1 cellular context compared by ENCODE assay signal in genomic region chr1:235253219-235253640, GRCh38.
TF ChIP-seq lines count a peak whose summit lies in the region.

No MANE protein-coding gene starts in this region.

TF ChIP-seq in K562, 482 proteins besides CTCF, POLR2A, EP300 and RAD21 (continued from another document and continues in another):
- TF ChIP-seq, protein P1, sequence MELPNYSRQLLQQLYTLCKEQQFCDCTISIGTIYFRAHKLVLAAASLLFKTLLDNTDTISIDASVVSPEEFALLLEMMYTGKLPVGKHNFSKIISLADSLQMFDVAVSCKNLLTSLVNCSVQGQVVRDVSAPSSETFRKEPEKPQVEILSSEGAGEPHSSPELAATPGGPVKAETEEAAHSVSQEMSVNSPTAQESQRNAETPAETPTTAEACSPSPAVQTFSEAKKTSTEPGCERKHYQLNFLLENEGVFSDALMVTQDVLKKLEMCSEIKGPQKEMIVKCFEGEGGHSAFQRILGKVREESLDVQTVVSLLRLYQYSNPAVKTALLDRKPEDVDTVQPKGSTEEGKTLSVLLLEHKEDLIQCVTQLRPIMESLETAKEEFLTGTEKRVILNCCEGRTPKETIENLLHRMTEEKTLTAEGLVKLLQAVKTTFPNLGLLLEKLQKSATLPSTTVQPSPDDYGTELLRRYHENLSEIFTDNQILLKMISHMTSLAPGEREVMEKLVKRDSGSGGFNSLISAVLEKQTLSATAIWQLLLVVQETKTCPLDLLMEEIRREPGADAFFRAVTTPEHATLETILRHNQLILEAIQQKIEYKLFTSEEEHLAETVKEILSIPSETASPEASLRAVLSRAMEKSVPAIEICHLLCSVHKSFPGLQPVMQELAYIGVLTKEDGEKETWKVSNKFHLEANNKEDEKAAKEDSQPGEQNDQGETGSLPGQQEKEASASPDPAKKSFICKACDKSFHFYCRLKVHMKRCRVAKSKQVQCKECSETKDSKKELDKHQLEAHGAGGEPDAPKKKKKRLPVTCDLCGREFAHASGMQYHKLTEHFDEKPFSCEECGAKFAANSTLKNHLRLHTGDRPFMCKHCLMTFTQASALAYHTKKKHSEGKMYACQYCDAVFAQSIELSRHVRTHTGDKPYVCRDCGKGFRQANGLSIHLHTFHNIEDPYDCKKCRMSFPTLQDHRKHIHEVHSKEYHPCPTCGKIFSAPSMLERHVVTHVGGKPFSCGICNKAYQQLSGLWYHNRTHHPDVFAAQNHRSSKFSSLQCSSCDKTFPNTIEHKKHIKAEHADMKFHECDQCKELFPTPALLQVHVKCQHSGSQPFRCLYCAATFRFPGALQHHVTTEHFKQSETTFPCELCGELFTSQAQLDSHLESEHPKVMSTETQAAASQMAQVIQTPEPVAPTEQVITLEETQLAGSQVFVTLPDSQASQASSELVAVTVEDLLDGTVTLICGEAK (IDR thresholded peaks at IDR 0.05), result no peak
- TF ChIP-seq, protein P1 (CRISPR knock-in tag; IDR thresholded peaks at IDR 0.05), result no peak
- TF ChIP-seq RCOR1 (IDR thresholded peaks at IDR 0.05; ENCODE audit: borderline replicate concordance in 1 of 2, low read depth in 2 of 2, low read length in 2 of 2) (peak in 1 of 2 experiments; percentile 50; a peak in 1 of 4 replicates), SREBF1 (IDR thresholded peaks at IDR 0.05; ENCODE audit: borderline replicate concordance, low read depth, low read length) (no peak), NFIX (CRISPR knock-in tag; IDR thresholded peaks at IDR 0.05; ENCODE audit: low read depth) (no peak), ZNF778 (CRISPR knock-in tag; IDR thresholded peaks at IDR 0.05) (no peak), NCOA4 (IDR thresholded peaks at IDR 0.05; ENCODE audit: partially characterized antibody) (no peak), SFPQ (IDR thresholded peaks at IDR 0.05; ENCODE audit: low read depth, low read length) (no peak), CUX1 (CRISPR knock-in tag; IDR thresholded peaks at IDR 0.05) (no peak), KAT2B (IDR thresholded peaks at IDR 0.05; ENCODE audit: low read depth, low read length) (no peak), PHF21A (IDR thresholded peaks at IDR 0.05; ENCODE audit: borderline replicate concordance, low read depth) (no peak), NFRKB (IDR thresholded peaks at IDR 0.05; ENCODE audit: low read depth) (no peak), ZBTB8A (IDR thresholded peaks at IDR 0.05; ENCODE audit: partially characterized antibody) (no peak), THAP7 (CRISPR knock-in tag; IDR thresholded peaks at IDR 0.05) (no peak), PHF20 (IDR thresholded peaks at IDR 0.05; ENCODE audit: partially characterized antibody) (no peak), DPF2 (IDR thresholded peaks at IDR 0.05) (no peak), CC2D1A (IDR thresholded peaks at IDR 0.05) (peak; percentile 65; the same call in 1 of the 2 replicates), MAFF (IDR thresholded peaks at IDR 0.05; ENCODE audit: low read length) (peak; percentile 2; the same call in 1 of the 2 replicates), ZNF121 (CRISPR knock-in tag; conservative IDR thresholded peaks at IDR 0.05) (no peak), CBFA2T3 (IDR thresholded peaks at IDR 0.05) (no peak), CHD4 (IDR thresholded peaks at IDR 0.05; ENCODE audit: insufficient read depth, insufficient replicate concordance, low read depth, low read length, poor library complexity, severe bottlenecking) (no peak), ZNF830 (CRISPR knock-in tag; IDR thresholded peaks at IDR 0.05) (no peak), FOXJ2 (tag; IDR thresholded peaks at IDR 0.05) (no peak), NCOA2 (IDR thresholded peaks at IDR 0.05; ENCODE audit: partially characterized antibody in 2 of 2) (no peak), TAF7 (tag; IDR thresholded peaks at IDR 0.05) (no peak), ASH1L (IDR thresholded peaks at IDR 0.05; ENCODE audit: borderline replicate concordance, low read depth, partially characterized antibody) (no peak), ZNF124 (CRISPR knock-in tag; IDR thresholded peaks at IDR 0.05) (no peak), ZNF384 (IDR thresholded peaks at IDR 0.05; ENCODE audit: low read depth, low read length) (peak; percentile 19; the same call in 1 of the 2 replicates), ILK (tag; IDR thresholded peaks at IDR 0.05; ENCODE audit: borderline replicate concordance, low read depth) (no peak), SMARCB1 (IDR thresholded peaks at IDR 0.05; ENCODE audit: insufficient read length, low read depth) (no peak), MAZ (CRISPR knock-in tag; conservative IDR thresholded peaks at IDR 0.05 in 1 of 2, IDR thresholded peaks at IDR 0.05 in 1 of 2) (peak in 1 of 2 experiments; percentile 51; a peak in 2 of 4 replicates)
- TF ChIP-seq, protein P2, sequence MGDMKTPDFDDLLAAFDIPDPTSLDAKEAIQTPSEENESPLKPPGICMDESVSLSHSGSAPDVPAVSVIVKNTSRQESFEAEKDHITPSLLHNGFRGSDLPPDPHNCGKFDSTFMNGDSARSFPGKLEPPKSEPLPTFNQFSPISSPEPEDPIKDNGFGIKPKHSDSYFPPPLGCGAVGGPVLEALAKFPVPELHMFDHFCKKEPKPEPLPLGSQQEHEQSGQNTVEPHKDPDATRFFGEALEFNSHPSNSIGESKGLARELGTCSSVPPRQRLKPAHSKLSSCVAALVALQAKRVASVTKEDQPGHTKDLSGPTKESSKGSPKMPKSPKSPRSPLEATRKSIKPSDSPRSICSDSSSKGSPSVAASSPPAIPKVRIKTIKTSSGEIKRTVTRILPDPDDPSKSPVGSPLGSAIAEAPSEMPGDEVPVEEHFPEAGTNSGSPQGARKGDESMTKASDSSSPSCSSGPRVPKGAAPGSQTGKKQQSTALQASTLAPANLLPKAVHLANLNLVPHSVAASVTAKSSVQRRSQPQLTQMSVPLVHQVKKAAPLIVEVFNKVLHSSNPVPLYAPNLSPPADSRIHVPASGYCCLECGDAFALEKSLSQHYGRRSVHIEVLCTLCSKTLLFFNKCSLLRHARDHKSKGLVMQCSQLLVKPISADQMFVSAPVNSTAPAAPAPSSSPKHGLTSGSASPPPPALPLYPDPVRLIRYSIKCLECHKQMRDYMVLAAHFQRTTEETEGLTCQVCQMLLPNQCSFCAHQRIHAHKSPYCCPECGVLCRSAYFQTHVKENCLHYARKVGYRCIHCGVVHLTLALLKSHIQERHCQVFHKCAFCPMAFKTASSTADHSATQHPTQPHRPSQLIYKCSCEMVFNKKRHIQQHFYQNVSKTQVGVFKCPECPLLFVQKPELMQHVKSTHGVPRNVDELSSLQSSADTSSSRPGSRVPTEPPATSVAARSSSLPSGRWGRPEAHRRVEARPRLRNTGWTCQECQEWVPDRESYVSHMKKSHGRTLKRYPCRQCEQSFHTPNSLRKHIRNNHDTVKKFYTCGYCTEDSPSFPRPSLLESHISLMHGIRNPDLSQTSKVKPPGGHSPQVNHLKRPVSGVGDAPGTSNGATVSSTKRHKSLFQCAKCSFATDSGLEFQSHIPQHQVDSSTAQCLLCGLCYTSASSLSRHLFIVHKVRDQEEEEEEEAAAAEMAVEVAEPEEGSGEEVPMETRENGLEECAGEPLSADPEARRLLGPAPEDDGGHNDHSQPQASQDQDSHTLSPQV (IDR thresholded peaks at IDR 0.05), result 0 out of 2 replicates have a peak, but pooled peaks have one; percentile 9
- TF ChIP-seq, protein P3, sequence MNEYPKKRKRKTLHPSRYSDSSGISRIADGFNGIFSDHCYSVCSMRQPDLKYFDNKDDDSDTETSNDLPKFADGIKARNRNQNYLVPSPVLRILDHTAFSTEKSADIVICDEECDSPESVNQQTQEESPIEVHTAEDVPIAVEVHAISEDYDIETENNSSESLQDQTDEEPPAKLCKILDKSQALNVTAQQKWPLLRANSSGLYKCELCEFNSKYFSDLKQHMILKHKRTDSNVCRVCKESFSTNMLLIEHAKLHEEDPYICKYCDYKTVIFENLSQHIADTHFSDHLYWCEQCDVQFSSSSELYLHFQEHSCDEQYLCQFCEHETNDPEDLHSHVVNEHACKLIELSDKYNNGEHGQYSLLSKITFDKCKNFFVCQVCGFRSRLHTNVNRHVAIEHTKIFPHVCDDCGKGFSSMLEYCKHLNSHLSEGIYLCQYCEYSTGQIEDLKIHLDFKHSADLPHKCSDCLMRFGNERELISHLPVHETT (CRISPR knock-in tag; conservative IDR thresholded peaks at IDR 0.05 in 1 of 2, IDR thresholded peaks at IDR 0.05 in 1 of 2), result no peak
- TF ChIP-seq, protein P4, sequence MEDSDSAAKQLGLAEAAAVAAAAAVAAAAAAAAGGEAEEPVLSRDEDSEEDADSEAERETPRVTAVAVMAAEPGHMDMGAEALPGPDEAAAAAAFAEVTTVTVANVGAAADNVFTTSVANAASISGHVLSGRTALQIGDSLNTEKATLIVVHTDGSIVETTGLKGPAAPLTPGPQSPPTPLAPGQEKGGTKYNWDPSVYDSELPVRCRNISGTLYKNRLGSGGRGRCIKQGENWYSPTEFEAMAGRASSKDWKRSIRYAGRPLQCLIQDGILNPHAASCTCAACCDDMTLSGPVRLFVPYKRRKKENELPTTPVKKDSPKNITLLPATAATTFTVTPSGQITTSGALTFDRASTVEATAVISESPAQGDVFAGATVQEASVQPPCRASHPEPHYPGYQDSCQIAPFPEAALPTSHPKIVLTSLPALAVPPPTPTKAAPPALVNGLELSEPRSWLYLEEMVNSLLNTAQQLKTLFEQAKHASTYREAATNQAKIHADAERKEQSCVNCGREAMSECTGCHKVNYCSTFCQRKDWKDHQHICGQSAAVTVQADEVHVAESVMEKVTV (CRISPR knock-in tag; IDR thresholded peaks at IDR 0.05), result peak; percentile 85
